In genomic region chr6:37705239-37706051, GRCh38 we compare ENCODE assay signal across 8 cellular contexts. TPM values are rescaled to one million over a fixed set of nuclear protein-coding genes. Genes with fewer than 3 reads are reported as not detected.
DNase-seq lines count a peak whose midpoint lies in the region; ATAC-seq, FAIRE-seq and TF ChIP-seq lines count a peak whose summit lies in the region.

No MANE protein-coding gene starts in this region.

- peak overlapping the region; percentile 29 for H3K4me2 ChIP-seq in SU-DHL-6 (ENCODE audit: low read depth, low read length, poor library complexity, severe bottlenecking)

- TF ChIP-seq EP300 in transverse colon (IDR thresholded peaks at IDR 0.05; ENCODE audit: low read depth), result no peak

- no peaks in the 10 kb centered on the region for H4K20me1 ChIP-seq in SU-DHL-6 (ENCODE audit: low read depth, low read length)

- H3K27ac Mint-ChIP-seq in progenitor cell of endocrine pancreas, result peak overlapping the region; percentile 79

- intact Hi-C loops in left ventricle myocardium inferior (cut with micrococcal nuclease) (no loop called here), transverse colon (cut with DNase I; ENCODE audit: low total_unique reads) (no loop called here)

- 0 to 16% methylated on average over 8 to 44 of the region's 45 CpGs for WGBS in transverse colon (ENCODE audit: low coverage in 1 of 2), 2 donors

- DNase-seq in adipocyte (ENCODE audit: low read depth) (peak; percentile 86), left ventricle myocardium inferior (peak; percentile 80), progenitor cell of endocrine pancreas (ENCODE audit: low spot score, unreplicated experiment) (peak; percentile 69), transverse colon (peak; percentile 75)

- H3K27ac ChIP-seq in SU-DHL-6 (ENCODE audit: low read depth, low read length) (no peak overlapping the region), left ventricle myocardium inferior (replicated peaks) (peak overlapping the region; percentile 79), transverse colon (peak overlapping the region; percentile 42 to 84 (median 62))

- H3K4me3 ChIP-seq in SU-DHL-6 (ENCODE audit: insufficient read depth, low read length, poor library complexity, severe bottlenecking) (no peak overlapping the region), adipocyte (ENCODE audit: low read length) (peak overlapping the region; percentile 75), left ventricle myocardium inferior (peak overlapping the region; percentile 68), transverse colon (peak overlapping the region; percentile 20 to 47 (median 27))

- H3K27me3 Mint-ChIP-seq in progenitor cell of endocrine pancreas, result peaks cover 28% of the 10 kb centered on the region

- H3K9ac ChIP-seq in SU-DHL-6 (ENCODE audit: low read length) (no peak overlapping the region), adipocyte (ENCODE audit: low read length) (peak overlapping the region; percentile 77)

- H3K4me1 ChIP-seq in adipocyte (ENCODE audit: control insufficient read depth, insufficient read depth, low read length) (peaks cover 5% of the 10 kb centered on the region), left ventricle myocardium inferior (peaks cover 15% of the 10 kb centered on the region), transverse colon (peaks cover 0 to 12% (median 10%) of the 10 kb centered on the region in 4 donors)

- H3K27me3 ChIP-seq in SU-DHL-6 (ENCODE audit: low read length), result no peaks in the 10 kb centered on the region
- H3K27me3 ChIP-seq in adipocyte (replicated peaks; ENCODE audit: control insufficient read depth, insufficient read depth, low read length), result no peaks in the 10 kb centered on the region
- no peaks in the 10 kb centered on the region for H3K27me3 ChIP-seq in left ventricle myocardium inferior (ENCODE audit: low read depth)
- H3K27me3 ChIP-seq in transverse colon, result no peaks in the 10 kb centered on the region

- TF ChIP-seq POLR2A in transverse colon (IDR thresholded peaks at IDR 0.05), result no peak

- H3K9me3 ChIP-seq in SU-DHL-6 (ENCODE audit: insufficient read depth, low read length) (no peaks in the 10 kb centered on the region), adipocyte (ENCODE audit: control insufficient read depth, low read length) (no peaks in the 10 kb centered on the region), left ventricle myocardium inferior (replicated peaks) (no peaks in the 10 kb centered on the region), transverse colon (no peaks in the 10 kb centered on the region)

- H3K9me2 ChIP-seq in SU-DHL-6 (replicated peaks; ENCODE audit: insufficient read depth, low read length), result no peaks in the 10 kb centered on the region

- no peaks in the 10 kb centered on the region for H3F3A ChIP-seq in SU-DHL-6 (ENCODE audit: insufficient read depth)

- peaks cover 5% of the 10 kb centered on the region for H3K4me1 Mint-ChIP-seq in progenitor cell of endocrine pancreas (ENCODE audit: low read depth)

- no peaks in the 10 kb centered on the region for H3K36me3 Mint-ChIP-seq in progenitor cell of endocrine pancreas (ENCODE audit: insufficient read depth)

- H2AFZ ChIP-seq in SU-DHL-6 (ENCODE audit: low read depth, low read length, severe bottlenecking), result peak overlapping the region; percentile 3

- FAIRE-seq in G401.6 (lab: Jason Lieb, UNC), result peak; percentile 62

- H3K79me2 ChIP-seq in SU-DHL-6 (ENCODE audit: insufficient read depth, low read length), result no peaks in the 10 kb centered on the region

- no peaks in the 10 kb centered on the region for H3K36me3 ChIP-seq in SU-DHL-6 (ENCODE audit: low read length)
- no peaks in the 10 kb centered on the region for H3K36me3 ChIP-seq in adipocyte (ENCODE audit: control insufficient read depth, insufficient read depth, low read length, severe bottlenecking)
- H3K36me3 ChIP-seq in left ventricle myocardium inferior, result no peaks in the 10 kb centered on the region
- no peaks in the 10 kb centered on the region for H3K36me3 ChIP-seq in transverse colon

- ATAC-seq in HG03135 (IDR thresholded peaks at IDR 0.05; ENCODE audit: unreplicated experiment) (peak; percentile 55), GM19452 (IDR thresholded peaks at IDR 0.05; ENCODE audit: unreplicated experiment) (no peak)

- in situ Hi-C loops in transverse colon (cut with MboI; ENCODE audit: low pct_ligation_motif_present in 1 of 4, low pct_unique_long_range_greater_than_20kb in 1 of 4, low sequenced_read_pairs in 3 of 4), result no loop called here

- H3K4me3 Mint-ChIP-seq in progenitor cell of endocrine pancreas (ENCODE audit: low read depth), result peak overlapping the region; percentile 74

- H3K9me3 Mint-ChIP-seq in progenitor cell of endocrine pancreas (ENCODE audit: low read depth), result no peaks in the 10 kb centered on the region

- TF ChIP-seq CTCF in SU-DHL-6 (IDR thresholded peaks at IDR 0.05; ENCODE audit: insufficient read depth, low read length, poor library complexity, severe bottlenecking), result peak; percentile 58
- TF ChIP-seq CTCF in left ventricle myocardium inferior (IDR thresholded peaks at IDR 0.05; ENCODE audit: borderline replicate concordance), result peak; percentile 76
- TF ChIP-seq CTCF in progenitor cell of endocrine pancreas (IDR thresholded peaks at IDR 0.05; ENCODE audit: unreplicated experiment), result peak; percentile 81
- peak; percentile 40 to 73 (median 56) for TF ChIP-seq CTCF in transverse colon (IDR thresholded peaks at IDR 0.05)

RNA-seq across cellular contexts. Expression of gene MDGA1, which starts 7.8 kb away (rescaled TPM):
- total RNA-seq in left ventricle myocardium inferior (3.3 TPM), progenitor cell of endocrine pancreas (0.55 and 2.0 TPM in 2 replicates), transverse colon (10 to 100 TPM in 1 of 4 donors, 1 to 10 TPM in 1, under 1 TPM in 2; 0.68 to 50.5 (median 2.2) TPM)
